Comparison of ENCODE assay signal across 1 cellular context in the genomic region with DNA sequence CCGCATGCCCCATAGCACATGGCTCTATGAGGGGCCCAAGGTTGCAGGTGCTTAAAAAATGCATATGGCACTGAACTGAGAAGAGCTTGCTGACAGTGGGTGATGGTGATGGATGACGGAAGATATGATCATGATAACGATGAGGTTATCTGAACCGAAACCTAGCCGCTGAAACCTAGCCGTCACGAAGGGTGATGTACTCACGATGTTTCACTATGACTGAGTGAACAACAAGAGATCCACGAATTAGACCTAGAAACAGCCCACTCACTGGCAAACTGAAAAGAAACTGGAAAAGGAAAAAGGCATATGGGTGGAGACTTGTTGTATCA.
TF ChIP-seq lines count a peak whose summit lies in the region.

No MANE protein-coding gene starts in this region.

TF ChIP-seq in HepG2, 621 proteins besides CTCF, POLR2A, EP300 and RAD21:
- TF ChIP-seq, protein P1, sequence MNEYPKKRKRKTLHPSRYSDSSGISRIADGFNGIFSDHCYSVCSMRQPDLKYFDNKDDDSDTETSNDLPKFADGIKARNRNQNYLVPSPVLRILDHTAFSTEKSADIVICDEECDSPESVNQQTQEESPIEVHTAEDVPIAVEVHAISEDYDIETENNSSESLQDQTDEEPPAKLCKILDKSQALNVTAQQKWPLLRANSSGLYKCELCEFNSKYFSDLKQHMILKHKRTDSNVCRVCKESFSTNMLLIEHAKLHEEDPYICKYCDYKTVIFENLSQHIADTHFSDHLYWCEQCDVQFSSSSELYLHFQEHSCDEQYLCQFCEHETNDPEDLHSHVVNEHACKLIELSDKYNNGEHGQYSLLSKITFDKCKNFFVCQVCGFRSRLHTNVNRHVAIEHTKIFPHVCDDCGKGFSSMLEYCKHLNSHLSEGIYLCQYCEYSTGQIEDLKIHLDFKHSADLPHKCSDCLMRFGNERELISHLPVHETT (CRISPR knock-in tag; conservative IDR thresholded peaks at IDR 0.05): no peak
- TF ChIP-seq AKAP8 (CRISPR knock-in tag; IDR thresholded peaks at IDR 0.05) (no peak), ZNF3 (CRISPR knock-in tag; IDR thresholded peaks at IDR 0.05) (no peak), ERF (CRISPR knock-in tag; IDR thresholded peaks at IDR 0.05) (no peak), ZNF547 (CRISPR knock-in tag; IDR thresholded peaks at IDR 0.05) (no peak), ZKSCAN1 (IDR thresholded peaks at IDR 0.05; ENCODE audit: low read length) (no peak), HOXD1 (CRISPR knock-in tag; IDR thresholded peaks at IDR 0.05) (no peak), ZNF543 (CRISPR knock-in tag; IDR thresholded peaks at IDR 0.05) (no peak), ZNF335 (CRISPR knock-in tag; IDR thresholded peaks at IDR 0.05) (no peak)
- TF ChIP-seq, protein P2, sequence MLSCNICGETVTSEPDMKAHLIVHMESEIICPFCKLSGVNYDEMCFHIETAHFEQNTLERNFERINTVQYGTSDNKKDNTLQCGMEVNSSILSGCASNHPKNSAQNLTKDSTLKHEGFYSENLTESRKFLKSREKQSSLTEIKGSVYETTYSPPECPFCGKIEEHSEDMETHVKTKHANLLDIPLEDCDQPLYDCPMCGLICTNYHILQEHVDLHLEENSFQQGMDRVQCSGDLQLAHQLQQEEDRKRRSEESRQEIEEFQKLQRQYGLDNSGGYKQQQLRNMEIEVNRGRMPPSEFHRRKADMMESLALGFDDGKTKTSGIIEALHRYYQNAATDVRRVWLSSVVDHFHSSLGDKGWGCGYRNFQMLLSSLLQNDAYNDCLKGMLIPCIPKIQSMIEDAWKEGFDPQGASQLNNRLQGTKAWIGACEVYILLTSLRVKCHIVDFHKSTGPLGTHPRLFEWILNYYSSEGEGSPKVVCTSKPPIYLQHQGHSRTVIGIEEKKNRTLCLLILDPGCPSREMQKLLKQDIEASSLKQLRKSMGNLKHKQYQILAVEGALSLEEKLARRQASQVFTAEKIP (CRISPR knock-in tag; IDR thresholded peaks at IDR 0.05; ENCODE audit: borderline replicate concordance): no peak
- TF ChIP-seq, protein P3, sequence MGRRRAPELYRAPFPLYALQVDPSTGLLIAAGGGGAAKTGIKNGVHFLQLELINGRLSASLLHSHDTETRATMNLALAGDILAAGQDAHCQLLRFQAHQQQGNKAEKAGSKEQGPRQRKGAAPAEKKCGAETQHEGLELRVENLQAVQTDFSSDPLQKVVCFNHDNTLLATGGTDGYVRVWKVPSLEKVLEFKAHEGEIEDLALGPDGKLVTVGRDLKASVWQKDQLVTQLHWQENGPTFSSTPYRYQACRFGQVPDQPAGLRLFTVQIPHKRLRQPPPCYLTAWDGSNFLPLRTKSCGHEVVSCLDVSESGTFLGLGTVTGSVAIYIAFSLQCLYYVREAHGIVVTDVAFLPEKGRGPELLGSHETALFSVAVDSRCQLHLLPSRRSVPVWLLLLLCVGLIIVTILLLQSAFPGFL (CRISPR knock-in tag; IDR thresholded peaks at IDR 0.05): no peak
- TF ChIP-seq, protein P4, sequence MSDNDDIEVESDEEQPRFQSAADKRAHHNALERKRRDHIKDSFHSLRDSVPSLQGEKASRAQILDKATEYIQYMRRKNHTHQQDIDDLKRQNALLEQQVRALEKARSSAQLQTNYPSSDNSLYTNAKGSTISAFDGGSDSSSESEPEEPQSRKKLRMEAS (IDR thresholded peaks at IDR 0.05): no peak
